Comparison of ENCODE assay signal across 19 cellular contexts in genomic region chr1:173175514-173176146, GRCh38. TPM values are rescaled to one million over a fixed set of nuclear protein-coding genes. Genes with fewer than 3 reads are reported as not detected.
DNase-seq lines count a peak whose midpoint lies in the region; ATAC-seq and TF ChIP-seq lines count a peak whose summit lies in the region.
"Had no signal": no experiment of that assay in that cellular context is flagged by ENCODE, and none has a peak within 500 bp of the region (broad histone marks: within the 10 kb centered on the region; RNA-seq: fewer than 3 reads in every experiment).

No MANE protein-coding gene starts in this region.

- in situ Hi-C loops in astrocyte of the spinal cord (cut with HindIII; ENCODE audit: low sequenced_read_pairs), result no loop called here

- DNase-seq in HFFc6 (peak; percentile 4), astrocyte of the spinal cord (ENCODE audit: low read depth, low spot score) (peak; percentile 56), globus pallidus (ENCODE audit: low spot score) (peak; percentile 55), iPS-NIHi7 (ENCODE audit: extremely low spot score) (no peak), dorsolateral prefrontal cortex (no peak), GM20000 (ENCODE audit: low spot score) (no peak)
- DNase-seq: CD4-positive, alpha-beta memory T cell; kidney glomerular epithelial cell; mucosa of descending colon; NCI-H1436; NCI-H345; T-helper 17 cell had no signal

- intact Hi-C loops in dorsolateral prefrontal cortex (cut with DNase I), result no loop called here

- TF ChIP-seq CTCF in HFFc6 (IDR thresholded peaks at IDR 0.05), result no peak
- no peak for TF ChIP-seq CTCF in astrocyte of the spinal cord (IDR thresholded peaks at IDR 0.05; ENCODE audit: low read depth, low read length)
- TF ChIP-seq CTCF in dorsolateral prefrontal cortex (IDR thresholded peaks at IDR 0.05 in 54 of 56, conservative IDR thresholded peaks at IDR 0.05 in 2 of 56; ENCODE audit: low read depth in 1 of 56, partially characterized antibody in 56 of 56), result no peak
- TF ChIP-seq CTCF in GM20000 (IDR thresholded peaks at IDR 0.05; ENCODE audit: extremely low read depth, missing control alignments), result no peak

- peaks cover 9% of the 10 kb centered on the region; the same call in 1 of the 2 replicates for H3K4me1 Mint-ChIP-seq in HFFc6 (ENCODE audit: low read depth)
- H3K4me1 Mint-ChIP-seq: activated T-helper 17 cell treated with anti-CD3 and anti-CD28 coated beads, Interleukin-2, amount 50 U/mL, for 72 hours; CD4-positive, alpha-beta memory T cell; T-helper 17 cell; WTC11 had no signal

- no peaks in the 10 kb centered on the region; the same call in 1 of the 2 replicates for H3K27me3 Mint-ChIP-seq in HFFc6 (ENCODE audit: insufficient read depth)
- H3K27me3 Mint-ChIP-seq: activated T-helper 17 cell treated with anti-CD3 and anti-CD28 coated beads, Interleukin-2, amount 50 U/mL, for 72 hours; T-helper 17 cell had no signal

- H3K4me3 ChIP-seq in astrocyte of the spinal cord (ENCODE audit: low read depth, low read length) (no peak overlapping the region), dorsolateral prefrontal cortex (no peak overlapping the region)
- H3K4me3 ChIP-seq: adrenal gland, hepatocyte, mucosa of descending colon, tibial nerve had no signal

- no peak overlapping the region for H3K27ac ChIP-seq in dorsolateral prefrontal cortex
- H3K27ac ChIP-seq: adrenal gland, hepatocyte, HL-60, tibial nerve had no signal

- no peaks in the 10 kb centered on the region for H3K27me3 ChIP-seq in dorsolateral prefrontal cortex
- H3K27me3 ChIP-seq: adrenal gland, hepatocyte, tibial nerve had no signal

- no peak overlapping the region for H3K27ac Mint-ChIP-seq in HFFc6
- H3K27ac Mint-ChIP-seq: activated T-helper 17 cell treated with anti-CD3 and anti-CD28 coated beads, Interleukin-2, amount 50 U/mL, for 72 hours; CD4-positive, alpha-beta memory T cell; T-helper 17 cell; WTC11 had no signal

- peaks cover 46% of the 10 kb centered on the region for H3K36me3 Mint-ChIP-seq in HFFc6 (ENCODE audit: low read depth)

- no peak overlapping the region for H3K4me3 Mint-ChIP-seq in HFFc6
- H3K4me3 Mint-ChIP-seq: activated T-helper 17 cell treated with anti-CD3 and anti-CD28 coated beads, Interleukin-2, amount 50 U/mL, for 72 hours; CD4-positive, alpha-beta memory T cell; T-helper 17 cell; WTC11 had no signal

- peaks cover 41% of the 10 kb centered on the region for H3K9me3 Mint-ChIP-seq in HFFc6

- ATAC-seq in HG03565 (IDR thresholded peaks at IDR 0.05; ENCODE audit: unreplicated experiment), result no peak
- ATAC-seq: activated T-helper 17 cell treated with anti-CD3 and anti-CD28 coated beads, Interleukin-2, amount 50 U/mL, for 72 hours; mucosa of descending colon; T-helper 17 cell; WTC11 had no signal

RNA-seq across cellular contexts. Expression of gene TNFSF4, which starts 31.5 kb away (rescaled TPM):
- total RNA-seq in HFFc6 (2021; fragmentation: NEBNext Ultra II Directional; extraction: Animal tissue kit (Norgen Biotek cat#: 25700)), result 1 to 10 TPM in 2 of 6 experiments, under 1 TPM in 4; 0.68 to 2.0 (median 0.74) TPM
- total RNA-seq in dorsolateral prefrontal cortex, result 1 to 10 TPM; 2.1 to 8.9 (median 4.6) TPM

Comparison
In these comparisons a context has a peak if more than half of its experiments do, and no peak if none do; other contexts are left out.
1. DNase-seq: peak in HFFc6 (single experiment), astrocyte of the spinal cord (single experiment) and globus pallidus (single experiment); none in iPS-NIHi7 (single experiment), dorsolateral prefrontal cortex (0 of 10) and GM20000 (single experiment).